Comparison of ENCODE assay signal across 13 cellular contexts in genomic region chr11:63532799-63533475, GRCh38. TPM values are rescaled to one million over a fixed set of nuclear protein-coding genes. Genes with fewer than 3 reads are reported as not detected.
DNase-seq lines count a peak whose midpoint lies in the region; ATAC-seq and TF ChIP-seq lines count a peak whose summit lies in the region.
"Had no signal": no experiment of that assay in that cellular context is flagged by ENCODE, and none has a peak within 500 bp of the region (broad histone marks: within the 10 kb centered on the region; RNA-seq: fewer than 3 reads in every experiment).

No MANE protein-coding gene starts in this region.

- ATAC-seq in GM21576 (IDR thresholded peaks at IDR 0.05; ENCODE audit: unreplicated experiment) (no peak), GM21515 (IDR thresholded peaks at IDR 0.05; ENCODE audit: unreplicated experiment) (no peak)
- ATAC-seq: left cardiac atrium had no signal

- DNase-seq in ELF-1 (ENCODE audit: low read depth, low spot score), result peak; percentile 63
- peak; percentile 10 for DNase-seq in OCI-M1 (lab: John Stamatoyannopoulos, UW)
- peak; percentile 89 for DNase-seq in fibroblast of villous mesenchyme (ENCODE audit: low read depth)
- DNase-seq in retina, result peak; percentile 35
- DNase-seq in inferior parietal cortex (ENCODE audit: extremely low spot score), result no peak
- DNase-seq: activated CD4-positive, alpha-beta T cell treated with anti-CD3 and anti-CD28 coated beads, Interleukin-2, amount 50 U/mL, for 1 hour; brain microvascular endothelial cell; left cardiac atrium; NCI-H446; sigmoid colon had no signal

- no peak overlapping the region for H3K4me3 ChIP-seq in fibroblast of villous mesenchyme (ENCODE audit: low read depth, low read length)
- H3K4me3 ChIP-seq: sigmoid colon had no signal

- TF ChIP-seq CTCF in fibroblast of villous mesenchyme (IDR thresholded peaks at IDR 0.05; ENCODE audit: insufficient read depth, low read depth, low read length), result no peak

RNA-seq across cellular contexts. Expression of gene PLAAT4, which starts 3.7 kb away (rescaled TPM):
- 5.8 and 8.2 TPM in 2 replicates for total RNA-seq in fibroblast of villous mesenchyme

RNA-seq across cellular contexts. Expression of gene LGALS12, which starts 27.1 kb away (rescaled TPM):
- not detected in 2 replicates for total RNA-seq in fibroblast of villous mesenchyme
- total RNA-seq: glomerular endothelial cell had no signal

RNA-seq across cellular contexts. Expression of gene PLAAT2, which starts 30.2 kb away (rescaled TPM):
- total RNA-seq in fibroblast of villous mesenchyme, result not detected in 2 replicates
- total RNA-seq: glomerular endothelial cell had no signal

RNA-seq across cellular contexts. Expression of gene PLAAT5, which starts 42.0 kb away (rescaled TPM):
- total RNA-seq in fibroblast of villous mesenchyme, result not detected in 2 replicates
- total RNA-seq: glomerular endothelial cell had no signal
